Comparison of ENCODE assay signal across 8 cellular contexts in the genomic region with DNA sequence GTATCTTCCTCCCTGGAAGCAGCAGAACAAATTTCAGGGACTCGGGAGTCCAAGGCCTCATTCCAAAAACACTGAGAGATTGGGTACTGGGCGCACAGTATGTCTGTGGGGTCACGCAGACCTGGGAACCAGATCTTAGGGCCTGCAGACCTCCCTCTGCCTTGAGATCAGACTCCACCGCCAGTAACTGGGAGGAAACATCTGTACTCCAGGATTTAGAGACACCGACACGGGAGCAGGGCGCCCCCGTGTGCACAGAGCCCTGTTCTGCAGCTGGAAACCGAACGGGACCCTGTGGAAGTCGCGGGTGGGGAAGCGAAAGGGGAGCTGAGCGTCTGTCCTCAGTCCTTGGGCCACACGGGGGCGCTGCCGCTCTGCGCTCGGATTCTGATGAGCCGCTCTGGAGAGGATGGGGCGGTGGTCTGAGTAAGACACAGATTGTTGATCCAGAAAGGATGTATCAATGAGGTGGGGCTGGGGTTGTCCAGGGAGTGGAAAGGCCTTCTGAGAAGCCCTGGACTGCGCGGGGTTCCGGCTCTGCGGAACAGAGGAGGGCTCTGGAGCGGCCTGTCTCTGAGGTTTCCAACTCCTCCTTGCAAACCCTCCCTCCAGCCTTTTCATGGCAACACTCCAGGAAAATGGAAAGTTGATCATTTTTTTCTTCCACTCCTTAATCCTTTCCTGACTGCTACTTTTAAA. TPM values are rescaled to one million over a fixed set of nuclear protein-coding genes. Genes with fewer than 3 reads are reported as not detected.
DNase-seq lines count a peak whose midpoint lies in the region; ATAC-seq, FAIRE-seq and TF ChIP-seq lines count a peak whose summit lies in the region.
"Not testable (repeated sequence)": the region's sequence is repeated elsewhere in the genome, so short reads cannot be mapped to it uniquely, and the experiment has no call there.

No MANE protein-coding gene starts in this region.

- FAIRE-seq in kidney (lab: Jason Lieb, UNC); small intestine (lab: Jason Lieb, UNC): not testable (repeated sequence)

- CTCF ChIA-PET in Panc1 (lab: Charles Lee): interaction anchor here (0.5 to 1.4 kb wide), 8 partner anchors 13 to 144 kb away, joined by 3 to 7 read pairs (median 3); no protein-coding TSS in a partner anchor

- H3K9me3 ChIP-seq in MG63; Panc1 (ENCODE audit: control insufficient read depth, insufficient read depth, low read depth, low read length); colonic mucosa; kidney (ENCODE audit: control insufficient read depth in 1 of 2, low read length in 2 of 2); small intestine (ENCODE audit: control insufficient read depth, low read depth); aorta (ENCODE audit: control insufficient read depth, low read length): not testable (repeated sequence)

- H3K9ac ChIP-seq in colonic mucosa (ENCODE audit: low read depth in 2 of 2, low read length in 2 of 2); kidney (ENCODE audit: low read length in 2 of 2): not testable (repeated sequence)

- not testable (repeated sequence) for H3K36me3 ChIP-seq in MG63; Panc1 (ENCODE audit: control insufficient read depth, insufficient read depth, low read length); colonic mucosa; kidney (ENCODE audit: control insufficient read depth in 1 of 2, insufficient read depth in 2 of 2, low read length in 2 of 2); small intestine (ENCODE audit: control insufficient read depth in 2 of 2, insufficient read depth in 2 of 2, low read length in 2 of 2); aorta (ENCODE audit: control insufficient read depth in 1 of 2, insufficient read depth in 2 of 2, low read length in 1 of 2)

- H3K4me3 ChIP-seq in MG63; Panc1 (ENCODE audit: low read depth in 2 of 2, low read length in 2 of 2); colonic mucosa; kidney (ENCODE audit: low read length in 2 of 2); small intestine (ENCODE audit: low read depth in 1 of 2, low read length in 2 of 2); aorta (ENCODE audit: low read length in 2 of 2): not testable (repeated sequence)

- intact Hi-C loops in Panc1 (cut with micrococcal nuclease; ENCODE audit: unreplicated experiment): loop anchor here (5.0 kb wide), 1 partner anchor 41 kb away; no protein-coding TSS in a partner anchor
- intact Hi-C loops in colonic mucosa (cut with DNase I); kidney (cut with DNase I); aorta (cut with DNase I): not testable (repeated sequence)

- not testable (repeated sequence) for H3K27ac ChIP-seq in Panc1 (ENCODE audit: low read length); colonic mucosa; kidney (ENCODE audit: low read depth in 2 of 2, low read length in 2 of 2); small intestine (ENCODE audit: low read depth in 1 of 2, low read length in 1 of 2); aorta (ENCODE audit: low read depth in 1 of 2, low read length in 2 of 2)

- WGBS in small intestine, 3 donors: 5 to 9% (median 7%) methylated on average over 24 to 26 of the region's 26 CpGs
- WGBS in aorta, 2 donors: 5 to 7% methylated on average over 26 of the region's 26 CpGs

- ATAC-seq in Panc1: peak; percentile 94
- ATAC-seq in aorta (ENCODE audit: low FRiP score): peak; percentile 77

- peak; percentile 73 for DNase-seq in MG63
- DNase-seq in Panc1 (ENCODE audit: low read depth, low spot score): peak; percentile 60
- peak; percentile 52 to 83 (median 77) for DNase-seq in activated CD8-positive, alpha-beta memory T cell treated with anti-CD3 and anti-CD28 coated beads for 48 hours (ENCODE audit: low read depth in 2 of 3, low spot score in 2 of 3)
- peak; percentile 84 for DNase-seq in colonic mucosa
- DNase-seq in kidney: peak; percentile 91
- DNase-seq in small intestine: peak; percentile 63
- peak; percentile 87 to 94 for DNase-seq in aorta

- in situ Hi-C loops in Panc1 (cut with HindIII; ENCODE audit: low pct_unique_long_range_greater_than_20kb, low sequenced_read_pairs): not testable (repeated sequence)

- POLR2A ChIA-PET in Panc1 (lab: Charles Lee): not testable (repeated sequence)

- not testable (repeated sequence) for H3K4me1 ChIP-seq in Panc1 (ENCODE audit: control insufficient read depth, insufficient read depth, low read length); colonic mucosa; kidney (ENCODE audit: control insufficient read depth in 1 of 2, insufficient read depth in 1 of 2, low read depth in 1 of 2, low read length in 2 of 2); small intestine (ENCODE audit: control insufficient read depth in 2 of 2, insufficient read depth in 1 of 2, low read depth in 1 of 2, low read length in 1 of 2); aorta (ENCODE audit: control insufficient read depth in 1 of 2, insufficient read depth in 2 of 2, low read length in 2 of 2)

- BruUV-seq in Panc1 (replicated peaks; lab: Mats Ljungman, UMichigan): not testable (repeated sequence)

- H3K27me3 ChIP-seq in MG63 (peaks cover 18% of the 10 kb centered on the region), Panc1 (ENCODE audit: control insufficient read depth, insufficient read depth, low read length) (peaks cover 22% of the 10 kb centered on the region), colonic mucosa (peaks cover 64% of the 10 kb centered on the region), small intestine (ENCODE audit: control insufficient read depth in 2 of 2, insufficient read depth in 2 of 2, low read length in 2 of 2) (peaks cover 11 to 42% of the 10 kb centered on the region in 2 donors)
- H3K27me3 ChIP-seq in aorta (ENCODE audit: control insufficient read depth in 1 of 2, insufficient read depth in 2 of 2, low read length in 1 of 2): not testable (repeated sequence)

- TF ChIP-seq CTCF in GM12872 (IDR thresholded peaks at IDR 0.05; ENCODE audit: insufficient read depth, low read depth, low read length) (peak; percentile 85), Panc1 (IDR thresholded peaks at IDR 0.05) (peak; percentile 98), colonic mucosa (IDR thresholded peaks at IDR 0.05) (peak; percentile 69), kidney (IDR thresholded peaks at IDR 0.05; ENCODE audit: borderline replicate concordance, extremely low read depth, insufficient read depth) (peak; percentile 68)

RNA-seq across cellular contexts. Expression of a gene that starts 35.7 kb away (rescaled TPM):
- 25.6 and 28.9 TPM in 2 replicates for total RNA-seq in MG63 (2014; rRNA removed; shearing (Covaris generic); ENCODE audit: low replicate concordance)
- total RNA-seq in Panc1 (2021; ENCODE audit: unreplicated experiment) (132 TPM), colonic mucosa (100 to 1,000 TPM; 208 to 471 TPM), kidney (525 TPM), aorta (100 to 1,000 TPM; 373 to 506 TPM)
- polyA plus RNA-seq in Panc1 (2012; ENCODE audit: insufficient read length): 140 TPM
- polyA plus RNA-seq in kidney (ENCODE audit: insufficient read depth, low read depth, low replicate concordance) (387 TPM), small intestine (100 to 1,000 TPM in 2 of 3 donors, 10 to 100 TPM in 1; 72.5 to 494 (median 228) TPM), aorta (100 to 1,000 TPM; 148 to 328 TPM)
